12 cellular contexts compared by ENCODE assay signal in genomic region chr1:109802136-109802900, GRCh38. TPM values are rescaled to one million over a fixed set of nuclear protein-coding genes. Genes with fewer than 3 reads are reported as not detected.
DNase-seq lines count a peak whose midpoint lies in the region; ATAC-seq and TF ChIP-seq lines count a peak whose summit lies in the region.
"Had no signal": no experiment of that assay in that cellular context is flagged by ENCODE, and none has a peak within 500 bp of the region (broad histone marks: within the 10 kb centered on the region; RNA-seq: fewer than 3 reads in every experiment).

No MANE protein-coding gene starts in this region.

- H3K9me3 Mint-ChIP-seq in natural killer cell treated with Interleukin-12 subunit alpha and Interleukin-12 subunit beta and Interleukin-15 and Interleukin-18, amount 100 ng/mL, for 72 hours = no peaks in the 10 kb centered on the region
- no peaks in the 10 kb centered on the region for H3K9me3 Mint-ChIP-seq in type B pancreatic cell

- H4K20me1 ChIP-seq in SK-N-SH (ENCODE audit: insufficient read depth) = no peaks in the 10 kb centered on the region

- H3K4me1 ChIP-seq in SK-N-SH (ENCODE audit: control insufficient read depth in 1 of 2, insufficient read depth in 2 of 2, low read depth in 1 of 2, low read length in 1 of 2) (peaks cover 12 to 29% of the 10 kb centered on the region in 2 experiments; a peak in 3 of 4 replicates), uterus (no peaks in the 10 kb centered on the region), thyroid gland (peaks cover 4 to 7% of the 10 kb centered on the region in 2 donors)

- no peak overlapping the region for H3K9ac ChIP-seq in SK-N-SH

- DNase-seq in SK-N-SH (no peak), uterus (peak; percentile 9 to 11), type B pancreatic cell (ENCODE audit: extremely low spot score, unreplicated experiment) (no peak), thyroid gland (no peak)
- DNase-seq in natural killer cell treated with Interleukin-12 subunit alpha and Interleukin-12 subunit beta and Interleukin-15 and Interleukin-18, amount 100 ng/mL, for 72 hours (ENCODE audit: low spot score) = no peak
- DNase-seq: 8988T had no signal

- H3K4me3 ChIP-seq in SK-N-SH (ENCODE audit: low read depth in 2 of 2, low read length in 1 of 2) (no peak overlapping the region), uterus (no peak overlapping the region), thyroid gland (replicated peaks in 1 of 3) (no peak overlapping the region)
- H3K4me3 ChIP-seq: GM12878 had no signal

- H3K36me3 Mint-ChIP-seq in natural killer cell treated with Interleukin-12 subunit alpha and Interleukin-12 subunit beta and Interleukin-15 and Interleukin-18, amount 100 ng/mL, for 72 hours = no peaks in the 10 kb centered on the region
- H3K36me3 Mint-ChIP-seq in type B pancreatic cell = no peaks in the 10 kb centered on the region

- H3K27ac Mint-ChIP-seq in natural killer cell treated with Interleukin-12 subunit alpha and Interleukin-12 subunit beta and Interleukin-15 and Interleukin-18, amount 100 ng/mL, for 72 hours = peak overlapping the region; percentile 83 to 85
- H3K27ac Mint-ChIP-seq in type B pancreatic cell = no peak overlapping the region

- H3F3A ChIP-seq in SK-N-SH (replicated peaks; ENCODE audit: insufficient read depth) = no peaks in the 10 kb centered on the region

- peaks cover 42 to 55% of the 10 kb centered on the region in 2 donors for H3K4me1 Mint-ChIP-seq in natural killer cell treated with Interleukin-12 subunit alpha and Interleukin-12 subunit beta and Interleukin-15 and Interleukin-18, amount 100 ng/mL, for 72 hours (ENCODE audit: low read depth in 2 of 2)
- peaks cover 5% of the 10 kb centered on the region for H3K4me1 Mint-ChIP-seq in type B pancreatic cell (ENCODE audit: unreplicated experiment)

- H3K4me2 ChIP-seq in SK-N-SH = no peak overlapping the region

- TF ChIP-seq RAD21 in SK-N-SH (IDR thresholded peaks at IDR 0.05; ENCODE audit: low read length) = no peak

- H3K36me3 ChIP-seq in SK-N-SH (replicated peaks in 1 of 2; ENCODE audit: control insufficient read depth in 1 of 2, insufficient read depth in 2 of 2, low read length in 1 of 2) (no peaks in the 10 kb centered on the region), uterus (no peaks in the 10 kb centered on the region), thyroid gland (no peaks in the 10 kb centered on the region)

- no peaks in the 10 kb centered on the region for H3K27me3 ChIP-seq in SK-N-SH (ENCODE audit: insufficient read depth)
- H3K27me3 ChIP-seq in uterus = no peaks in the 10 kb centered on the region
- no peaks in the 10 kb centered on the region for H3K27me3 ChIP-seq in thyroid gland

- no peak overlapping the region for H2AFZ ChIP-seq in SK-N-SH (ENCODE audit: low read depth)

- WGBS in SK-N-SH (ENCODE audit: low lambda C conversion rate) = 97% methylated on average over 12 of the region's 17 CpGs
- 88 to 90% methylated on average over 13 of the region's 17 CpGs for WGBS in thyroid gland, 2 donors

- intact Hi-C loops in uterus (cut with DNase I; ENCODE audit: low total_unique reads) (no loop called here), thyroid gland (cut with DNase I) (no loop called here)

- H3K4me3 Mint-ChIP-seq in natural killer cell treated with Interleukin-12 subunit alpha and Interleukin-12 subunit beta and Interleukin-15 and Interleukin-18, amount 100 ng/mL, for 72 hours = peak overlapping the region; percentile 66
- H3K4me3 Mint-ChIP-seq in type B pancreatic cell = no peak overlapping the region

- no peak for TF ChIP-seq EP300 in SK-N-SH (IDR thresholded peaks at IDR 0.05; ENCODE audit: borderline replicate concordance in 1 of 2, low read depth in 1 of 2, low read length in 1 of 2)

- ATAC-seq in SK-N-SH treated with all-trans-retinoic acid at 6 μM for 48 hours = peak; percentile 10; the same call in 1 of the 3 replicates
- peak; percentile 77 to 81 for ATAC-seq in natural killer cell treated with Interleukin-12 subunit alpha and Interleukin-12 subunit beta and Interleukin-15 and Interleukin-18, amount 100 ng/mL, for 72 hours
- ATAC-seq in GM21717 (IDR thresholded peaks at IDR 0.05; ENCODE audit: unreplicated experiment) = no peak
- ATAC-seq: GM12878 had no signal

- peaks cover 0 to 13% of the 10 kb centered on the region in 2 donors for H3K27me3 Mint-ChIP-seq in natural killer cell treated with Interleukin-12 subunit alpha and Interleukin-12 subunit beta and Interleukin-15 and Interleukin-18, amount 100 ng/mL, for 72 hours
- H3K27me3 Mint-ChIP-seq in type B pancreatic cell = no peaks in the 10 kb centered on the region

- TF ChIP-seq POLR2A in uterus (IDR thresholded peaks at IDR 0.05) (no peak), thyroid gland (IDR thresholded peaks at IDR 0.05) (no peak)

- CTCF ChIA-PET in SK-N-SH (lab: Yijun Ruan, JAX) = interaction anchor here (1.3 to 3.1 kb wide), 5 partner anchors 15 to 182 kb away, joined by 3 to 26 read pairs (median 4); partner anchors contain the start of gene AHCYL1

- POLR2A ChIA-PET in SK-N-SH (lab: Yijun Ruan, JAX) = no interaction called here

- H3K79me2 ChIP-seq in SK-N-SH (ENCODE audit: insufficient read depth) = no peaks in the 10 kb centered on the region

- H3K27ac ChIP-seq in SK-N-SH (ENCODE audit: low read depth in 2 of 2, low read length in 1 of 2) (no peak overlapping the region), angular gyrus (ENCODE audit: low read depth, low read length) (peak overlapping the region; percentile 81), uterus (no peak overlapping the region), thyroid gland (no peak overlapping the region)

- no peak for TF ChIP-seq CTCF in SK-N-SH (IDR thresholded peaks at IDR 0.05)
- TF ChIP-seq CTCF in uterus (IDR thresholded peaks at IDR 0.05) = no peak
- TF ChIP-seq CTCF in type B pancreatic cell (conservative IDR thresholded peaks at IDR 0.05) = no peak
- no peak for TF ChIP-seq CTCF in thyroid gland (IDR thresholded peaks at IDR 0.05)

- no peaks in the 10 kb centered on the region for H3K9me2 ChIP-seq in SK-N-SH

- no peaks in the 10 kb centered on the region for H3K9me3 ChIP-seq in SK-N-SH
- H3K9me3 ChIP-seq in uterus = no peaks in the 10 kb centered on the region
- no peaks in the 10 kb centered on the region for H3K9me3 ChIP-seq in thyroid gland

TF ChIP-seq in SK-N-SH treated with all-trans-retinoic acid at 6 μM for 48 hours, 23 proteins besides CTCF, POLR2A, EP300 and RAD21 (continues in another document):
- TF ChIP-seq ZNF565 (CRISPR knock-in tag; conservative IDR thresholded peaks at IDR 0.05; ENCODE audit: low read depth) (no peak), CSRNP3 (CRISPR knock-in tag; IDR thresholded peaks at IDR 0.05) (no peak), CSDC2 (CRISPR knock-in tag; IDR thresholded peaks at IDR 0.05) (no peak), BACH2 (CRISPR knock-in tag; IDR thresholded peaks at IDR 0.05; ENCODE audit: borderline replicate concordance) (no peak), ZC3H10 (CRISPR knock-in tag; IDR thresholded peaks at IDR 0.05) (no peak), OSR1 (CRISPR knock-in tag; IDR thresholded peaks at IDR 0.05) (no peak), ZFP3 (CRISPR knock-in tag; IDR thresholded peaks at IDR 0.05) (no peak), TOX (CRISPR knock-in tag; IDR thresholded peaks at IDR 0.05; ENCODE audit: borderline replicate concordance) (no peak), GLIS3 (CRISPR knock-in tag; IDR thresholded peaks at IDR 0.05) (no peak)

TF ChIP-seq in SK-N-SH, 30 proteins besides CTCF, POLR2A, EP300 and RAD21 (continues in another document):
- TF ChIP-seq ZBTB33 (IDR thresholded peaks at IDR 0.05; ENCODE audit: borderline replicate concordance, low read depth) = no peak
- no peak for TF ChIP-seq TEAD4 (IDR thresholded peaks at IDR 0.05; ENCODE audit: borderline replicate concordance, insufficient read depth)
- TF ChIP-seq SMC3 (IDR thresholded peaks at IDR 0.05; ENCODE audit: low read depth, low read length) = no peak
- TF ChIP-seq MEF2A (IDR thresholded peaks at IDR 0.05; ENCODE audit: borderline replicate concordance, low read depth) = no peak
- TF ChIP-seq TCF12 (IDR thresholded peaks at IDR 0.05) = no peak

RNA-seq across cellular contexts. Expression of gene EPS8L3, which starts 38.6 kb away (rescaled TPM):
- polyA plus RNA-seq in SK-N-SH (2012; rRNA removed) = not detected in 2 replicates
- polyA plus RNA-seq in SK-N-SH (2012; cell fraction: cytosol; rRNA removed) = not detected in 2 replicates
- polyA plus RNA-seq in SK-N-SH (2012; cell fraction: nucleus; rRNA removed) = not detected in 2 replicates
- not detected for total RNA-seq in natural killer cell treated with Interleukin-12 subunit alpha and Interleukin-12 subunit beta and Interleukin-15 and Interleukin-18, amount 100 ng/mL, for 72 hours
- total RNA-seq in uterus = under 1 TPM in 2 of 4 donors, not detected in 2; 0.26 to 0.29 TPM
- 9.9 and 19.1 TPM in 2 replicates for total RNA-seq in type B pancreatic cell (ENCODE audit: low replicate concordance)
- not detected for total RNA-seq in thyroid gland
- total RNA-seq: GM12878, myocyte, subcutaneous adipose tissue had no signal
- polyA plus RNA-seq: GM12878 had no signal

Comparison
In these comparisons a context has a peak if more than half of its experiments do, and no peak if none do; other contexts are left out.
1. DNase-seq: peak in uterus (2 of 2); none in SK-N-SH (single experiment), natural killer cell treated with Interleukin-12 subunit alpha and Interleukin-12 subunit beta and Interleukin-15 and Interleukin-18, amount 100 ng/mL, for 72 hours (single experiment), type B pancreatic cell (single experiment) and thyroid gland (0 of 2).